In genomic region chr11:63491240-63491587, GRCh38 we compare ENCODE assay signal across 8 cellular contexts. TPM values are rescaled to one million over a fixed set of nuclear protein-coding genes. Genes with fewer than 3 reads are reported as not detected.
DNase-seq lines count a peak whose midpoint lies in the region; ATAC-seq and TF ChIP-seq lines count a peak whose summit lies in the region.

No MANE protein-coding gene starts in this region.

- H3K4me1 Mint-ChIP-seq in activated T-cell treated with anti-CD3 and anti-CD28 coated beads, Interleukin-2, amount 50 U/mL, for 24 hours (ENCODE audit: low read depth), result peaks cover 11% of the 10 kb centered on the region

- peak overlapping the region in 1 of 2 donors; percentile 27 for H3K9ac ChIP-seq in duodenal mucosa (ENCODE audit: low read depth in 1 of 2, low read length in 2 of 2)

- H3K4me1 ChIP-seq in duodenal mucosa (ENCODE audit: control insufficient read depth in 1 of 2, insufficient read depth in 2 of 2, low read length in 2 of 2) (peaks cover 5 to 11% of the 10 kb centered on the region in 2 donors), mononuclear cell (ENCODE audit: insufficient read depth, low read length) (peaks cover 40% of the 10 kb centered on the region), tibial artery (peaks cover 0 to 15% (median 8%) of the 10 kb centered on the region in 4 donors)

- intact Hi-C loops in tibial artery (cut with DNase I; ENCODE audit: low total_unique reads), result no loop called here

- peaks cover 14 to 33% of the 10 kb centered on the region in 2 donors for H3K27me3 ChIP-seq in duodenal mucosa (ENCODE audit: control insufficient read depth in 1 of 2, insufficient read depth in 2 of 2, low read length in 2 of 2)
- H3K27me3 ChIP-seq in mononuclear cell (ENCODE audit: insufficient read depth, low read length), result peaks cover 41% of the 10 kb centered on the region
- H3K27me3 ChIP-seq in tibial artery, result no peaks in the 10 kb centered on the region

- ATAC-seq in HG02610 (IDR thresholded peaks at IDR 0.05; ENCODE audit: unreplicated experiment), result no peak

- DNase-seq in activated T-cell treated with anti-CD3 and anti-CD28 coated beads, Interleukin-2, amount 50 U/mL, for 24 hours, result no peak
- DNase-seq in activated T-cell treated with anti-CD3 and anti-CD28 coated beads for 4 hours (no peak), tibial artery (no peak), SKM-1 (lab: John Stamatoyannopoulos, UW; ENCODE audit: unreplicated experiment) (no peak), NAMALWA (ENCODE audit: low spot score) (no peak)

- H3K4me3 Mint-ChIP-seq in activated T-cell treated with anti-CD3 and anti-CD28 coated beads, Interleukin-2, amount 50 U/mL, for 24 hours, result peak overlapping the region; percentile 78

- H3K9me3 ChIP-seq in duodenal mucosa (ENCODE audit: control insufficient read depth in 1 of 2, low read length in 2 of 2) (no peaks in the 10 kb centered on the region), mononuclear cell (ENCODE audit: low read depth, low read length) (no peaks in the 10 kb centered on the region), tibial artery (no peaks in the 10 kb centered on the region)

- TF ChIP-seq CTCF in tibial artery (IDR thresholded peaks at IDR 0.05), result no peak

- H3K36me3 Mint-ChIP-seq in activated T-cell treated with anti-CD3 and anti-CD28 coated beads, Interleukin-2, amount 50 U/mL, for 24 hours (ENCODE audit: low read depth), result no peaks in the 10 kb centered on the region

- peak overlapping the region; percentile 15 for H3K27ac ChIP-seq in duodenal mucosa (ENCODE audit: low read depth, low read length)
- H3K27ac ChIP-seq in tibial artery, result peak overlapping the region; percentile 55 to 67

- H3K27ac Mint-ChIP-seq in activated T-cell treated with anti-CD3 and anti-CD28 coated beads, Interleukin-2, amount 50 U/mL, for 24 hours, result peak overlapping the region; percentile 23

- H3K4me3 ChIP-seq in duodenal mucosa (ENCODE audit: low read depth in 1 of 2, low read length in 2 of 2) (peak overlapping the region; percentile 56 to 69), mononuclear cell (ENCODE audit: low read length) (peak overlapping the region; percentile 36), tibial artery (peak overlapping the region; percentile 52 to 58)

- H3K27me3 Mint-ChIP-seq in activated T-cell treated with anti-CD3 and anti-CD28 coated beads, Interleukin-2, amount 50 U/mL, for 24 hours, result peaks cover 30% of the 10 kb centered on the region

- H3K9me3 Mint-ChIP-seq in activated T-cell treated with anti-CD3 and anti-CD28 coated beads, Interleukin-2, amount 50 U/mL, for 24 hours, result no peaks in the 10 kb centered on the region

- no peaks in the 10 kb centered on the region for H3K36me3 ChIP-seq in duodenal mucosa (ENCODE audit: control insufficient read depth in 1 of 2, insufficient read depth in 2 of 2, low read length in 2 of 2)
- no peaks in the 10 kb centered on the region for H3K36me3 ChIP-seq in tibial artery

RNA-seq across cellular contexts. Expression of gene PLAAT5, which starts 0.2 kb away (rescaled TPM):
- 0.42 TPM for total RNA-seq in mononuclear cell

RNA-seq across cellular contexts. Expression of gene LGALS12, which starts 14.7 kb away (rescaled TPM):
- total RNA-seq in mononuclear cell, result 6.3 TPM

RNA-seq across cellular contexts. Expression of gene PLAAT4, which starts 45.4 kb away (rescaled TPM):
- total RNA-seq in mononuclear cell, result 51.4 TPM
